Comparison of ENCODE assay signal across 1 cellular context in the genomic region with DNA sequence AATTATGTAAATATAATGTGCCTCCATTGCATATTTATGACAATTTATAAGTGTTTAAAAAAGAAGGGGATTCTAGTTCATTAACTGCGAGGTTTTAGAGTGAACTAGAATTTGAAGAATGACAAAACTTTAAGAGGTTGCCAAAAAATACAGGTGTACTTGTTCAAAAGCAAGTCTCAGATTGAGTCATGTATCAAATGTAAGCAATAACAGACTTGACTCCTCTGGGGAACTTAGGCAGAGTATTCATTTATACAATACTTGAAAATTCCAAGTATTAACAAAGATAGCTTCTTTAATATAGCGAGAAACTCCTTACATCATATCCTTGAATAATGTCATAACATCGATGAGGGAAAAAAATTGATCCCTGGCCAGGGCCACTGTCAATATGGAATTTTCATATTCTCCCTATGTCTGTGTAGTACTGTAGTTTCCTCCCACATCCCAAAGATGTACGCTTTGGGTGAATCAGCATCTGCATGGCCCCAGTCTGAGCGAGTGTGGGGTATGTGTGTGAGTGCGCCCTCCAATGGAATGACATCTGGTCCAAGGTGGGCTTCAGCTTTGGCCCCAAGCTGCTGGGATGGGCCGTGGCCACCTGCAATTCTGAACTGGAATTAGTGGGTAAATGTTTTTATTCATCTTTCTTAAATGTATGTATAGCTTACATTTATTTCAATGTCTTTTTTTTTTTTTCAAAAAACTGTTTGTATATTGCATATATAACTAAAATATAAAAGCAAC.
TF ChIP-seq lines count a peak whose summit lies in the region.

No MANE protein-coding gene starts in this region.

TF ChIP-seq in GM12878, 131 proteins besides CTCF, POLR2A, EP300 and RAD21:
- TF ChIP-seq JUNB (IDR thresholded peaks at IDR 0.05) (peak; percentile 32; the same call in 1 of the 2 replicates), STAT1 (conservative IDR thresholded peaks at IDR 0.05) (no peak)
